Comparison of ENCODE assay signal across 11 cellular contexts in genomic region chr16:50297301-50298074, GRCh38. TPM values are rescaled to one million over a fixed set of nuclear protein-coding genes. Genes with fewer than 3 reads are reported as not detected.
A peak's percentile ranks its signal among the peaks of the same experiment; 100 is the strongest.
DNase-seq lines count a peak whose midpoint lies in the region; ATAC-seq and TF ChIP-seq lines count a peak whose summit lies in the region.
"Had no signal": no experiment of that assay in that cellular context is flagged by ENCODE, and none has a peak within 500 bp of the region (broad histone marks: within the 10 kb centered on the region; RNA-seq: fewer than 3 reads in every experiment).

No MANE protein-coding gene starts in this region.

- intact Hi-C loops in CD4-positive, alpha-beta T cell (cut with DNase I, micrococcal nuclease): no loop called here
- intact Hi-C loops in IMR-90 (cut with micrococcal nuclease) (no loop called here), lower lobe of right lung (cut with DNase I) (no loop called here)

- no peak overlapping the region for H2BK20ac ChIP-seq in IMR-90 (ENCODE audit: low read depth, low read length)

- dilution Hi-C loops in IMR-90 (cut with HindIII; ENCODE audit: low sequenced_read_pairs, unreplicated experiment): no loop called here

- H3K27ac ChIP-seq in CD4-positive, alpha-beta T cell (ENCODE audit: low read depth, low read length): peak overlapping the region; percentile 30
- H3K27ac ChIP-seq in IMR-90 (ENCODE audit: insufficient read depth, low read length) (no peak overlapping the region), lower lobe of right lung (no peak overlapping the region)
- H3K27ac ChIP-seq: VCaP had no signal

- no peak for DNase-seq in CD4-positive, alpha-beta T cell
- no peak for DNase-seq in IMR-90
- no peak for DNase-seq in T-helper 17 cell
- peak; percentile 34 for DNase-seq in lower lobe of right lung
- DNase-seq in NCI-H1105 (lab: John Stamatoyannopoulos, UW): no peak
- DNase-seq in HUDEP-2 (lab: John Stamatoyannopoulos, UW; ENCODE audit: unreplicated experiment in 76 of 76): no peak
- no peak for DNase-seq in SW 1271 (lab: John Stamatoyannopoulos, UW)
- DNase-seq: Karpas-422 had no signal

- H3K79me1 ChIP-seq in IMR-90 (ENCODE audit: low read depth in 1 of 2, low read length in 2 of 2): 0 out of 4 replicates have a peak, but pooled peaks cover 0 to under 1% of the 10 kb centered on the region in 2 experiments

- TF ChIP-seq POLR2A in IMR-90 (IDR thresholded peaks at IDR 0.05; ENCODE audit: low read depth, low read length): no peak

- peaks cover 16% of the 10 kb centered on the region for H3K4me1 ChIP-seq in IMR-90 (ENCODE audit: control insufficient read depth, insufficient read depth, low read length)
- peaks cover under 1% of the 10 kb centered on the region for H3K4me1 ChIP-seq in lower lobe of right lung

- peaks cover 7% of the 10 kb centered on the region; the same call in 1 of the 2 replicates for H3K36me3 ChIP-seq in IMR-90 (ENCODE audit: control insufficient read depth, insufficient read depth, low read length)
- peaks cover 92% of the 10 kb centered on the region for H3K36me3 ChIP-seq in lower lobe of right lung

- H3K9ac ChIP-seq in IMR-90 (ENCODE audit: low read depth, low read length): no peak overlapping the region

- in situ Hi-C loops in IMR-90 (cut with MboI; ENCODE audit: low sequenced_read_pairs): no loop called here

- H4K5ac ChIP-seq in IMR-90 (ENCODE audit: low read depth, low read length): no peak overlapping the region

- no TSS peak for BruUV-seq in IMR-90 (replicated peaks; lab: Mats Ljungman, UMichigan)

- no peaks in the 10 kb centered on the region for H4K20me1 ChIP-seq in IMR-90 (ENCODE audit: insufficient read depth, low read length)

- no peak for TF ChIP-seq RAD21 in IMR-90 (IDR thresholded peaks at IDR 0.05; ENCODE audit: low read length)

- peaks cover 10% of the 10 kb centered on the region; the same call in 1 of the 2 replicates for H3K9me1 ChIP-seq in IMR-90 (ENCODE audit: insufficient read depth, low read length)

- peak overlapping the region; percentile 21 for H2AFZ ChIP-seq in IMR-90 (replicated peaks; ENCODE audit: low read length, poor library complexity)

- POLR2A ChIA-PET in CD4-positive, alpha-beta T cell (lab: Charles Lee): interaction anchor here (0.5 to 1.5 kb wide), 3 partner anchors 24 to 211 kb away, joined by 3 to 4 read pairs (median 3); no protein-coding TSS in a partner anchor
- POLR2A ChIA-PET in IMR-90 (lab: Charles Lee; ENCODE audit: unreplicated experiment): no interaction called here

- H3K27ac Mint-ChIP-seq in CD4-positive, alpha-beta T cell: no peak overlapping the region
- H3K27ac Mint-ChIP-seq in T-helper 17 cell: peak overlapping the region; percentile 27
- H3K27ac Mint-ChIP-seq: type B pancreatic cell had no signal

- H3K9me3 Mint-ChIP-seq in CD4-positive, alpha-beta T cell: no peaks in the 10 kb centered on the region
- H3K9me3 Mint-ChIP-seq: type B pancreatic cell had no signal

- H3K4ac ChIP-seq in IMR-90 (ENCODE audit: low read depth, low read length): no peak overlapping the region

- H2BK5ac ChIP-seq in IMR-90 (ENCODE audit: low read depth, low read length, poor library complexity, severe bottlenecking): no peak overlapping the region

- no peak overlapping the region for H2BK15ac ChIP-seq in IMR-90 (ENCODE audit: low read depth, low read length)

- H3K56ac ChIP-seq in IMR-90 (ENCODE audit: extremely low read depth, insufficient read depth, low read length): no peak overlapping the region; the same call in 1 of the 2 replicates

- no peaks in the 10 kb centered on the region for H3K27me3 ChIP-seq in CD4-positive, alpha-beta T cell (ENCODE audit: control insufficient read depth, insufficient read depth, low read length)
- H3K27me3 ChIP-seq in IMR-90 (ENCODE audit: control insufficient read depth, insufficient read depth, low read length) (no peaks in the 10 kb centered on the region), lower lobe of right lung (ENCODE audit: low read depth) (no peaks in the 10 kb centered on the region)

- TF ChIP-seq CTCF in CD4-positive, alpha-beta T cell (IDR thresholded peaks at IDR 0.05): no peak
- TF ChIP-seq CTCF in IMR-90 (conservative IDR thresholded peaks at IDR 0.05; ENCODE audit: low read depth, low read length): no peak
- TF ChIP-seq CTCF in lower lobe of right lung (IDR thresholded peaks at IDR 0.05): no peak

- CTCF ChIA-PET in CD4-positive, alpha-beta T cell (lab: Charles Lee): no interaction called here
- CTCF ChIA-PET in IMR-90 (lab: Yijun Ruan, JAX): interaction anchor here (1.1 kb wide), 1 partner anchor 57 kb away, joined by 3 read pairs; no protein-coding TSS in a partner anchor

- peak overlapping the region; percentile 78 for H2AK9ac ChIP-seq in IMR-90 (replicated peaks; ENCODE audit: low read depth, low read length, poor library complexity)

- no peaks in the 10 kb centered on the region for H3K27me3 Mint-ChIP-seq in CD4-positive, alpha-beta T cell
- no peaks in the 10 kb centered on the region for H3K27me3 Mint-ChIP-seq in T-helper 17 cell
- H3K27me3 Mint-ChIP-seq: type B pancreatic cell had no signal

- no peak overlapping the region for H3K14ac ChIP-seq in IMR-90 (replicated peaks; ENCODE audit: low read depth, low read length)

- no peak overlapping the region for H4K8ac ChIP-seq in IMR-90 (ENCODE audit: low read depth in 2 of 2, low read length in 2 of 2)

- no peak overlapping the region for H3K18ac ChIP-seq in IMR-90 (ENCODE audit: low read depth, low read length)

- H4K91ac ChIP-seq in IMR-90 (ENCODE audit: insufficient read depth, low read depth, low read length): no peak overlapping the region

- no peak overlapping the region for H2AK5ac ChIP-seq in IMR-90 (ENCODE audit: low read depth, low read length)

- no peak overlapping the region for H3K4me3 Mint-ChIP-seq in CD4-positive, alpha-beta T cell
- H3K4me3 Mint-ChIP-seq in T-helper 17 cell: no peak overlapping the region
- H3K4me3 Mint-ChIP-seq: type B pancreatic cell had no signal

- no peak overlapping the region for H3K23ac ChIP-seq in IMR-90 (ENCODE audit: low read depth, low read length)

- ATAC-seq in CD4-positive, alpha-beta T cell (ENCODE audit: poor library complexity): no peak
- ATAC-seq in IMR-90 (ENCODE audit: low read depth): no peak
- no peak for ATAC-seq in T-helper 17 cell
- ATAC-seq in lower lobe of right lung: no peak
- no peak for ATAC-seq in HG02981 (IDR thresholded peaks at IDR 0.05; ENCODE audit: unreplicated experiment)

- WGBS in IMR-90 (ENCODE audit: extremely low coverage in 2 of 2, insufficient read length in 1 of 2), 2 experiments: 73% methylated on average over 3 of the region's 15 CpGs; no CpG with 5 or more reads in 1 of the 2 experiments

- no peak overlapping the region for H2BK120ac ChIP-seq in IMR-90 (ENCODE audit: low read depth, low read length)

- no peak overlapping the region for H3K4me2 ChIP-seq in IMR-90 (ENCODE audit: low read depth, low read length)

- H3K4me1 Mint-ChIP-seq in CD4-positive, alpha-beta T cell (ENCODE audit: low read depth): peaks cover 4% of the 10 kb centered on the region
- H3K4me1 Mint-ChIP-seq in T-helper 17 cell: peaks cover 10% of the 10 kb centered on the region

- no peaks in the 10 kb centered on the region for H3K9me3 ChIP-seq in CD4-positive, alpha-beta T cell (ENCODE audit: control insufficient read depth, low read length)
- no peaks in the 10 kb centered on the region for H3K9me3 ChIP-seq in IMR-90 (ENCODE audit: control insufficient read depth, insufficient read depth, low read length)
- no peaks in the 10 kb centered on the region for H3K9me3 ChIP-seq in T-helper 17 cell (ENCODE audit: control insufficient read depth, low read length, poor library complexity, severe bottlenecking)
- no peaks in the 10 kb centered on the region for H3K9me3 ChIP-seq in lower lobe of right lung

- peaks cover 85% of the 10 kb centered on the region for H3K36me3 Mint-ChIP-seq in CD4-positive, alpha-beta T cell (ENCODE audit: low read depth)
- peaks cover 4% of the 10 kb centered on the region for H3K36me3 Mint-ChIP-seq in T-helper 17 cell (ENCODE audit: low read depth)
- H3K36me3 Mint-ChIP-seq: type B pancreatic cell had no signal

- H3K4me3 ChIP-seq in IMR-90 (ENCODE audit: insufficient read depth, low read depth, low read length): no peak overlapping the region
- H3K4me3 ChIP-seq in lower lobe of right lung: no peak overlapping the region

TF ChIP-seq in IMR-90, 13 proteins besides CTCF, POLR2A, EP300 and RAD21:
- TF ChIP-seq BHLHE40 (IDR thresholded peaks at IDR 0.05; ENCODE audit: low read depth, low read length) (no peak), MAFK (IDR thresholded peaks at IDR 0.05; ENCODE audit: low read depth, low read length) (no peak), CHD1 (IDR thresholded peaks at IDR 0.05; ENCODE audit: low read depth, low read length) (no peak), NFE2L2 (IDR thresholded peaks at IDR 0.05; ENCODE audit: low read depth, low read length) (no peak)

RNA-seq across cellular contexts. Expression of gene ADCY7, which starts 31.1 kb away (rescaled TPM):
- 100 to 1,000 TPM; 136 to 147 TPM for total RNA-seq in CD4-positive, alpha-beta T cell
- total RNA-seq in IMR-90 (2012; rRNA removed) (12.2 and 15.2 TPM in 2 replicates), T-helper 17 cell (100 to 1,000 TPM; 187 to 203 TPM), lower lobe of right lung (115 TPM)
- 16.6 and 17.1 TPM in 2 replicates for polyA plus RNA-seq in IMR-90 (2012; rRNA removed)
- polyA plus RNA-seq in IMR-90 (2012; cell fraction: cytosol; rRNA removed): 8.3 and 16.7 TPM in 2 replicates
- 29.6 and 55.4 TPM in 2 replicates for polyA plus RNA-seq in IMR-90 (2012; cell fraction: nucleus; rRNA removed; ENCODE audit: low replicate concordance)
